In the genomic region with DNA sequence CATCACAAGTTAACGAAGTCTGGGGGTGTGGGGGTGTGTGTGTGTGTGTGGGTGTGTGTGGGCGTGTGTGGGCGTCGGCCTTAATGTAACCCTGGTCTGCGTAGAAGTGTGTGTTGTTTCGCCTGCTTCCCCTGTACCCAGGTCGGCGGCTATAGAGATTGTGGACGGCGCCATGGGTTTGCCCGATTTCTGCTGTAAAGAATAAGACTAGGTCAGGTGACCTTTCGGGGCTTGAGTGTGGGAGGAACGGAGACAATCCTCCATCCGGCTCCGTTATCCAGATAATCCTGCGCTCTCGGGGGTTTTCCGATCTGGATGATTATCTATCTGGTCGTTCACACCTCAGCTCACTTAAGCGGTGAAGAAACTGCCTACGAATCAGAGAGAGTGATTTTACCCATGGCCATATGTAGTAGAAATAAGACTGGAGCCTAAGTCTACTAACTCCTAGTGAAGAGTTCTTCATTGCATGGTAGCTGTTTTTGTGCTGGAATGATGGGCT, we compare ENCODE assay signal across 8 cellular contexts. TPM values are rescaled to one million over a fixed set of nuclear protein-coding genes. Genes with fewer than 3 reads are reported as not detected.
DNase-seq lines count a peak whose midpoint lies in the region; TF ChIP-seq lines count a peak whose summit lies in the region.

No MANE protein-coding gene starts in this region.

- peaks cover 29 to 32% of the 10 kb centered on the region in 2 experiments for H3K4me1 Mint-ChIP-seq in H9
- H3K4me1 Mint-ChIP-seq in nephron = peaks cover 42% of the 10 kb centered on the region

- H2BK20ac ChIP-seq in H9 (ENCODE audit: low read depth, low read length, poor library complexity, severe bottlenecking) = no peak overlapping the region

- H3K36me3 Mint-ChIP-seq in H9 (ENCODE audit: insufficient read depth in 1 of 3, low read depth in 3 of 3) (no peaks in the 10 kb centered on the region), nephron (ENCODE audit: low read depth) (no peaks in the 10 kb centered on the region)

- TF ChIP-seq POLR2A in NB4 (IDR thresholded peaks at IDR 0.05; ENCODE audit: extremely low read depth, insufficient read length) = no peak
- no peak for TF ChIP-seq POLR2A in esophagus muscularis mucosa (IDR thresholded peaks at IDR 0.05; ENCODE audit: low read depth)

- H2BK5ac ChIP-seq in H9 (ENCODE audit: insufficient read length, low read length) = no peak overlapping the region

- H2BK120ac ChIP-seq in H9 (ENCODE audit: low read depth, low read length, poor library complexity, severe bottlenecking) = no peak overlapping the region

- H3K27ac ChIP-seq in H9 (ENCODE audit: insufficient read length, low read depth, low read length) = no peak overlapping the region
- H3K27ac ChIP-seq in esophagus muscularis mucosa (replicated peaks in 1 of 4) = peak overlapping the region; percentile 94 to 98 (median 94)
- H3K27ac ChIP-seq in subcutaneous abdominal adipose tissue (ENCODE audit: low read depth, low read length) = peak overlapping the region; percentile 99

- H3K27ac Mint-ChIP-seq in H9 (peak overlapping the region; percentile 99 to 100 (median 100); a peak in 6 of 7 replicates), nephron (peak overlapping the region; percentile 99)

- no peak for TF ChIP-seq EP300 in esophagus muscularis mucosa (IDR thresholded peaks at IDR 0.05)

- intact Hi-C loops in esophagus muscularis mucosa (cut with DNase I) = loop anchor here (2.0 kb wide), 1 partner anchor 54 kb away; no protein-coding TSS in a partner anchor

- H2AK5ac ChIP-seq in H9 (ENCODE audit: insufficient read length, low read length) = no peak overlapping the region

- H2AFZ ChIP-seq in H9 (ENCODE audit: low read length) = no peak overlapping the region

- H3K27me3 ChIP-seq in H9 (ENCODE audit: insufficient read depth, low read length) = no peaks in the 10 kb centered on the region
- no peaks in the 10 kb centered on the region for H3K27me3 ChIP-seq in esophagus muscularis mucosa
- H3K27me3 ChIP-seq in subcutaneous abdominal adipose tissue (ENCODE audit: control insufficient read depth in 5 of 5, insufficient read depth in 4 of 5, low read length in 5 of 5) = no peaks in the 10 kb centered on the region

- H3K9me3 ChIP-seq in H9 (ENCODE audit: control insufficient read depth, low read depth, low read length) (no peaks in the 10 kb centered on the region), esophagus muscularis mucosa (no peaks in the 10 kb centered on the region), subcutaneous abdominal adipose tissue (ENCODE audit: control insufficient read depth in 5 of 5, low read length in 5 of 5) (no peaks in the 10 kb centered on the region)

- H4K8ac ChIP-seq in H9 (replicated peaks; ENCODE audit: insufficient read length, low read depth, low read length) = no peak overlapping the region

- H3K36me3 ChIP-seq in esophagus muscularis mucosa (no peaks in the 10 kb centered on the region), subcutaneous abdominal adipose tissue (ENCODE audit: control insufficient read depth in 5 of 5, insufficient read depth in 5 of 5, low read length in 5 of 5) (no peaks in the 10 kb centered on the region)

- H3K56ac ChIP-seq in H9 (ENCODE audit: insufficient read length, low read depth, low read length) = no peak overlapping the region

- no peak overlapping the region for H4K5ac ChIP-seq in H9 (ENCODE audit: insufficient read length, low read depth, low read length)

- H3K4me1 ChIP-seq in H9 (ENCODE audit: insufficient read depth, low read length) = no peaks in the 10 kb centered on the region
- H3K4me1 ChIP-seq in esophagus muscularis mucosa = peaks cover 32 to 78% (median 71%) of the 10 kb centered on the region in 4 donors
- H3K4me1 ChIP-seq in subcutaneous abdominal adipose tissue (ENCODE audit: control insufficient read depth in 5 of 5, insufficient read depth in 5 of 5, low read length in 5 of 5) = peaks cover 7 to 61% (median 52%) of the 10 kb centered on the region in 5 donors

- peaks cover 18% of the 10 kb centered on the region for H3K23me2 ChIP-seq in H9 (ENCODE audit: insufficient read length, low read depth, low read length, poor library complexity, severe bottlenecking)

- no CpG with 5 or more reads among the region's 21 CpGs for WGBS in H9 (ENCODE audit: extremely low coverage, insufficient read length, low lambda C conversion rate)
- WGBS in esophagus muscularis mucosa = under 1% methylated on average over 20 of the region's 21 CpGs

- H3K4ac ChIP-seq in H9 (ENCODE audit: low read depth, low read length) = no peak overlapping the region

- no peak overlapping the region for H3K23ac ChIP-seq in H9 (ENCODE audit: insufficient read length, low read depth, low read length)

- H3K4me3 ChIP-seq in NB4 (ENCODE audit: low read depth, low read length) = peak overlapping the region; percentile 84
- H3K4me3 ChIP-seq in esophagus muscularis mucosa = peak overlapping the region; percentile 79 to 91 (median 84)
- H3K4me3 ChIP-seq in subcutaneous abdominal adipose tissue (ENCODE audit: low read depth in 1 of 5, low read length in 5 of 5) = peak overlapping the region; percentile 86 to 99 (median 96)

- peak overlapping the region; percentile 96 to 98 for H3K4me3 Mint-ChIP-seq in H9
- peak overlapping the region; percentile 98 to 100 (median 98) for H3K4me3 Mint-ChIP-seq in nephron

- peaks cover 5% of the 10 kb centered on the region for H3K79me1 ChIP-seq in H9 (ENCODE audit: insufficient read depth, low read depth, low read length, poor library complexity, severe bottlenecking)

- DNase-seq in GM10266 (ENCODE audit: extremely low spot score) = peak; percentile 25
- no peak for DNase-seq in H9
- no peak for DNase-seq in NB4 (ENCODE audit: low read depth)
- peak; percentile 8 to 41 (median 20) for DNase-seq in activated CD8-positive, alpha-beta memory T cell treated with anti-CD3 and anti-CD28 coated beads for 48 hours (ENCODE audit: low read depth in 2 of 3, low spot score in 2 of 3)
- no peak for DNase-seq in esophagus muscularis mucosa (ENCODE audit: extremely low spot score)
- no peak for DNase-seq in NCI-H1048 (lab: John Stamatoyannopoulos, UW)

- H3K9ac ChIP-seq in H9 (ENCODE audit: extremely low read depth, insufficient read length, low read length) (peak overlapping the region; percentile 37), subcutaneous abdominal adipose tissue (ENCODE audit: low read length in 5 of 5) (peak overlapping the region; percentile 94 to 99 (median 98))

- no peak overlapping the region for H2BK15ac ChIP-seq in H9 (ENCODE audit: low read depth, low read length)

- H4K91ac ChIP-seq in H9 (ENCODE audit: insufficient read length, low read depth, low read length) = no peak overlapping the region

- no peak overlapping the region for H3T11ph ChIP-seq in H9 (ENCODE audit: low read length)

- no peak overlapping the region for H3K14ac ChIP-seq in H9 (ENCODE audit: insufficient read depth, low read length)

- H3K27me3 Mint-ChIP-seq in H9 (ENCODE audit: low read depth) = no peaks in the 10 kb centered on the region
- H3K27me3 Mint-ChIP-seq in nephron (ENCODE audit: low read depth) = no peaks in the 10 kb centered on the region

- TF ChIP-seq CTCF in GM10266 (IDR thresholded peaks at IDR 0.05; ENCODE audit: control insufficient read depth, insufficient read depth, low read depth, missing control alignments) (no peak), H9 (conservative IDR thresholded peaks at IDR 0.05) (no peak), NB4 (IDR thresholded peaks at IDR 0.05; ENCODE audit: low read depth, low read length) (no peak), esophagus muscularis mucosa (IDR thresholded peaks at IDR 0.05) (no peak), nephron (IDR thresholded peaks at IDR 0.05; ENCODE audit: unreplicated experiment in 3 of 3) (no peak)

- H3K79me2 ChIP-seq in H9 (ENCODE audit: insufficient read depth, low read length) = peaks cover 16% of the 10 kb centered on the region; the same call in 1 of the 2 replicates

- H4K20me1 ChIP-seq in H9 (ENCODE audit: control insufficient read depth, insufficient read depth, insufficient read length) = peaks cover 2% of the 10 kb centered on the region

- H3K9me3 Mint-ChIP-seq in H9 (no peaks in the 10 kb centered on the region), nephron (no peaks in the 10 kb centered on the region)

- peak overlapping the region; percentile 87 for H3K4me2 ChIP-seq in H9 (ENCODE audit: insufficient read depth, insufficient read length, low read length)

- no peak overlapping the region for H2BK12ac ChIP-seq in H9 (ENCODE audit: insufficient read length, low read depth, low read length)

- no peak overlapping the region for H3K18ac ChIP-seq in H9 (ENCODE audit: insufficient read length, low read depth, low read length)

RNA-seq across cellular contexts. Expression of a gene that starts 0.5 kb away (rescaled TPM):
- total RNA-seq in H9 (2021) = 41.3 and 44.2 TPM in 2 replicates
- total RNA-seq in esophagus muscularis mucosa = 100 to 1,000 TPM; 163 to 399 (median 192) TPM

RNA-seq across cellular contexts. Expression of a gene that starts 0.8 kb away (rescaled TPM):
- total RNA-seq in H9 (2021) (111 and 112 TPM in 2 replicates), esophagus muscularis mucosa (100 to 1,000 TPM; 155 to 266 (median 175) TPM)

Comparison
In these comparisons a context has a peak if more than half of its experiments do, and no peak if none do; other contexts are left out.
1. DNase-seq: peak in GM10266 (single experiment) and activated CD8-positive, alpha-beta memory T cell treated with anti-CD3 and anti-CD28 coated beads for 48 hours (3 of 3); none in H9 (single experiment), NB4 (single experiment), esophagus muscularis mucosa (single experiment) and NCI-H1048 (single experiment).
2. Peak in every context shown above with its lines, with median percentiles within 50 percentile points of each other: H3K4me3 ChIP-seq.